In genomic region chr5:127355342-127355741, GRCh38 we compare ENCODE assay signal across 16 cellular contexts.
"Had no signal": no experiment of that assay in that cellular context is flagged by ENCODE, and none has a peak within 500 bp of the region (broad histone marks: within the 10 kb centered on the region; RNA-seq: fewer than 3 reads in every experiment).

No MANE protein-coding gene starts in this region.

- H3K27ac ChIP-seq: psoas muscle, sigmoid colon, upper lobe of left lung, VCaP had no signal

- H3K27me3 ChIP-seq: sigmoid colon, upper lobe of left lung had no signal

- H3K9me3 ChIP-seq: psoas muscle, sigmoid colon, upper lobe of left lung had no signal

- ATAC-seq: activated CD8-positive, alpha-beta T cell treated with anti-CD3 and anti-CD28 coated beads for 36 hours; effector memory CD8-positive, alpha-beta T cell; left ventricle myocardium superior; psoas muscle had no signal

- H3K36me3 ChIP-seq: sigmoid colon, upper lobe of left lung had no signal

- DNase-seq: activated CD4-positive, alpha-beta T cell treated with anti-CD3 and anti-CD28 coated beads for 4 hours; activated CD8-positive, alpha-beta memory T cell treated with anti-CD3 and anti-CD28 coated beads, Interleukin-2, amount 50 U/mL, for 4 hours; activated CD8-positive, alpha-beta T cell treated with anti-CD3 and anti-CD28 coated beads for 36 hours; activated naive CD8-positive, alpha-beta T cell treated with anti-CD3 and anti-CD28 coated beads, Interleukin-2, amount 10 ng/mL, durations not matched to agents 7 days and 5 days; aorta; effector memory CD8-positive, alpha-beta T cell; erythroblast; left ventricle myocardium superior; mesenchymal stem cell; psoas muscle; sigmoid colon; stimulated activated CD4-positive, alpha-beta T cell treated with anti-CD3 and anti-CD28 coated beads, Interleukin-12 subunit alpha, Interleukin-12 subunit beta, amount 100 ng/mL, for 4 hours; stimulated activated naive CD4-positive, alpha-beta T cell; T-helper 1 cell; upper lobe of left lung had no signal

- H3K4me3 ChIP-seq: psoas muscle, sigmoid colon, upper lobe of left lung had no signal
